ENCODE assay signal across 8 cellular contexts in genomic region chr12:51172515-51173431, GRCh38. TPM values are rescaled to one million over a fixed set of nuclear protein-coding genes. Genes with fewer than 3 reads are reported as not detected.
A peak's percentile ranks its signal among the peaks of the same experiment; 100 is the strongest.
DNase-seq lines count a peak whose midpoint lies in the region; ATAC-seq and TF ChIP-seq lines count a peak whose summit lies in the region.

A gene with protein sequence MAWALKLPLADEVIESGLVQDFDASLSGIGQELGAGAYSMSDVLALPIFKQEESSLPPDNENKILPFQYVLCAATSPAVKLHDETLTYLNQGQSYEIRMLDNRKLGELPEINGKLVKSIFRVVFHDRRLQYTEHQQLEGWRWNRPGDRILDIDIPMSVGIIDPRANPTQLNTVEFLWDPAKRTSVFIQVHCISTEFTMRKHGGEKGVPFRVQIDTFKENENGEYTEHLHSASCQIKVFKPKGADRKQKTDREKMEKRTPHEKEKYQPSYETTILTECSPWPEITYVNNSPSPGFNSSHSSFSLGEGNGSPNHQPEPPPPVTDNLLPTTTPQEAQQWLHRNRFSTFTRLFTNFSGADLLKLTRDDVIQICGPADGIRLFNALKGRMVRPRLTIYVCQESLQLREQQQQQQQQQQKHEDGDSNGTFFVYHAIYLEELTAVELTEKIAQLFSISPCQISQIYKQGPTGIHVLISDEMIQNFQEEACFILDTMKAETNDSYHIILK (minus strand): TSS chr12:51173135. CDS start chr12:51172422, 713 bp downstream.

- H3K27me3 ChIP-seq in left ventricle myocardium inferior (ENCODE audit: low read depth), result no peaks in the 10 kb centered on the region
- no peaks in the 10 kb centered on the region for H3K27me3 ChIP-seq in upper lobe of right lung

- H3K27me3 Mint-ChIP-seq in progenitor cell of endocrine pancreas, result peaks cover 6% of the 10 kb centered on the region

- peaks cover 6% of the 10 kb centered on the region for H3K4me1 Mint-ChIP-seq in progenitor cell of endocrine pancreas (ENCODE audit: low read depth)

- peak within 1 kb of the TSS; percentile 91 for H3K4me3 ChIP-seq in left ventricle myocardium inferior
- peak within 1 kb of the TSS; percentile 66 for H3K4me3 ChIP-seq in upper lobe of right lung

- DNase-seq in GM13976 (ENCODE audit: low spot score) (peak; percentile 96), NCI-H187 (lab: John Stamatoyannopoulos, UW) (peak; percentile 78 to 91), T-helper 2 cell (peak; percentile 79 to 98 (median 89)), amygdala (lab: John Stamatoyannopoulos, UW) (peak; percentile 59 to 98 (median 92)), left ventricle myocardium inferior (peak; percentile 97), progenitor cell of endocrine pancreas (ENCODE audit: low spot score, unreplicated experiment) (peak; percentile 84), upper lobe of right lung (peak; percentile 99)

- intact Hi-C loops in left ventricle myocardium inferior (cut with micrococcal nuclease), result no loop called here
- intact Hi-C loops in upper lobe of right lung (cut with DNase I), result no loop called here

- H3K27ac ChIP-seq in left ventricle myocardium inferior (replicated peaks) (peak within 1 kb of the TSS; percentile 94), upper lobe of right lung (peak within 1 kb of the TSS; percentile 98)

- H3K36me3 ChIP-seq in left ventricle myocardium inferior (no peaks in the 10 kb centered on the region), upper lobe of right lung (no peaks in the 10 kb centered on the region)

- ATAC-seq in HG02852 (IDR thresholded peaks at IDR 0.05; ENCODE audit: unreplicated experiment) (peak; percentile 96), upper lobe of right lung (peak; percentile 97)

- H3K4me3 Mint-ChIP-seq in progenitor cell of endocrine pancreas (ENCODE audit: low read depth), result peak within 1 kb of the TSS; percentile 67

- H3K4me1 ChIP-seq in left ventricle myocardium inferior (peaks cover 39% of the 10 kb centered on the region), upper lobe of right lung (peaks cover 18% of the 10 kb centered on the region)

- H3K27ac Mint-ChIP-seq in progenitor cell of endocrine pancreas, result peak within 1 kb of the TSS; percentile 93

- in situ Hi-C loops in GM13976 (cut with MboI; ENCODE audit: low sequenced_read_pairs, unreplicated experiment), result no loop called here

- TF ChIP-seq CTCF in GM13976 (IDR thresholded peaks at IDR 0.05; ENCODE audit: borderline replicate concordance, control extremely low read depth, extremely low read depth, insufficient read depth, missing control alignments) (no peak), left ventricle myocardium inferior (IDR thresholded peaks at IDR 0.05; ENCODE audit: borderline replicate concordance) (no peak), progenitor cell of endocrine pancreas (IDR thresholded peaks at IDR 0.05; ENCODE audit: unreplicated experiment) (no peak), upper lobe of right lung (IDR thresholded peaks at IDR 0.05) (no peak)

- no peaks in the 10 kb centered on the region for H3K36me3 Mint-ChIP-seq in progenitor cell of endocrine pancreas (ENCODE audit: insufficient read depth)

- H3K9me3 Mint-ChIP-seq in progenitor cell of endocrine pancreas (ENCODE audit: low read depth), result no peaks in the 10 kb centered on the region

- no peaks in the 10 kb centered on the region for H3K9me3 ChIP-seq in left ventricle myocardium inferior (replicated peaks)
- no peaks in the 10 kb centered on the region for H3K9me3 ChIP-seq in upper lobe of right lung

RNA-seq across cellular contexts. Expression of the gene that starts here (rescaled TPM):
- total RNA-seq in left ventricle myocardium inferior, result 22.8 TPM
- total RNA-seq in progenitor cell of endocrine pancreas, result 40.0 and 44.2 TPM in 2 replicates
- total RNA-seq in upper lobe of right lung, result 25.0 TPM

Comparison
In these comparisons a context has a peak if more than half of its experiments do, and no peak if none do; other contexts are left out.
1. Peak in every context shown above with its lines: DNase-seq, ATAC-seq, H3K4me3 ChIP-seq and H3K27ac ChIP-seq.